32 cellular contexts compared by ENCODE assay signal in genomic region chr7:111982133-111982532, GRCh38.
"Had no signal": no experiment of that assay in that cellular context is flagged by ENCODE, and none has a peak within 500 bp of the region (broad histone marks: within the 10 kb centered on the region; RNA-seq: fewer than 3 reads in every experiment).

No MANE protein-coding gene starts in this region.

- ATAC-seq: heart left ventricle; left lung; lower lobe of right lung; naive thymus-derived CD8-positive, alpha-beta T cell; psoas muscle; stimulated activated memory B cell treated with anti-CD40 and anti-IgM and Interleukin-4, amounts not matched to agents 10 μg/mL and 1 μg/mL and 100 μg/mL, for 72 hours; stimulated activated naive CD8-positive, alpha-beta T cell treated with anti-CD3 and anti-CD28 coated beads, Interleukin-15, amount 100 ng/mL, for 72 hours had no signal

- DNase-seq: activated CD4-positive, alpha-beta memory T cell treated with anti-CD3 and anti-CD28 coated beads, Interleukin-2, amount 10 ng/mL, durations not matched to agents 7 days and 5 days; activated CD4-positive, alpha-beta T cell treated with anti-CD3 and anti-CD28 coated beads, Interleukin-2, amount 10 ng/mL, durations not matched to agents 7 days and 5 days; activated CD4-positive, CD25-positive, alpha-beta regulatory T cell treated with anti-CD3 and anti-CD28 coated beads, Interleukin-2, amount 50 U/mL, for 72 hours; activated CD8-positive, alpha-beta memory T cell treated with anti-CD3 and anti-CD28 coated beads, Interleukin-2, amount 50 U/mL, for 48 hours; activated gamma-delta T cell; activated naive CD4-positive, alpha-beta T cell treated with anti-CD3 and anti-CD28 coated beads, Interleukin-2, amount 10 ng/mL, durations not matched to agents 7 days and 5 days; activated T-cell treated with anti-CD3 and anti-CD28 coated beads, Interleukin-2, amount 50 U/mL, for 24 hours; amygdala; cerebellar nuclear complex; colonic mucosa; effector CD8-positive, alpha-beta T cell; esophagus squamous epithelium; heart left ventricle; left lung; lower lobe of right lung; mesenchymal stem cell; naive thymus-derived CD8-positive, alpha-beta T cell; occipital lobe; psoas muscle; stimulated activated CD4-positive, alpha-beta T cell treated with anti-CD3 and anti-CD28 coated beads, Interleukin-1b, Interleukin-23, amount 100 ng/mL, for 48 hours; stimulated activated CD4-positive, alpha-beta T cell treated with anti-CD3 and anti-CD28 coated beads, Interleukin-4, amount 100 ng/mL, for 4 hours; stimulated activated CD8-positive, alpha-beta memory T cell treated with anti-CD3 and anti-CD28 coated beads, Interleukin-4, amount 100 ng/mL, for 48 hours; stimulated activated naive CD8-positive, alpha-beta T cell treated with anti-CD3 and anti-CD28 coated beads, Interleukin-15, amount 100 ng/mL, for 72 hours; substantia nigra; T-helper 9 cell; upper lobe of left lung; WERI-Rb-1 had no signal

- H3K4me3 ChIP-seq: cardiac muscle cell, colonic mucosa, esophagus squamous epithelium, heart left ventricle, left lung, lower lobe of right lung, psoas muscle, right atrium auricular region, smooth muscle cell, upper lobe of left lung, vagina had no signal
